In genomic region chr2:134818321-134818720, GRCh38 we compare ENCODE assay signal across 1 cellular context.
A peak's percentile ranks its signal among the peaks of the same experiment; 100 is the strongest.
TF ChIP-seq lines count a peak whose summit lies in the region.

No MANE protein-coding gene starts in this region.

TF ChIP-seq in HCT116, 20 proteins besides CTCF, POLR2A, EP300 and RAD21 (continued from another document):
- TF ChIP-seq REST (IDR thresholded peaks at IDR 0.05; ENCODE audit: low read depth) (no peak), ELF1 (IDR thresholded peaks at IDR 0.05; ENCODE audit: borderline replicate concordance, low read depth) (no peak), CBX3 (IDR thresholded peaks at IDR 0.05; ENCODE audit: low read depth) (peak; percentile 90), SRF (IDR thresholded peaks at IDR 0.05; ENCODE audit: low read depth) (0 out of 2 replicates have a peak, but pooled peaks have one; percentile 27)
TF ChIP-seq in HCT116: peak in this region for 7.
